Comparison of ENCODE assay signal across 28 cellular contexts in genomic region chr6:168915242-168915641, GRCh38.
"Had no signal": no experiment of that assay in that cellular context is flagged by ENCODE, and none has a peak within 500 bp of the region (broad histone marks: within the 10 kb centered on the region; RNA-seq: fewer than 3 reads in every experiment).

No MANE protein-coding gene starts in this region.

- H3K9me3 Mint-ChIP-seq: activated B cell treated with CpG ODN at 0.5 μM for 24 hours; activated CD4-positive, alpha-beta memory T cell treated with anti-CD3 and anti-CD28 coated beads for 36 hours; activated CD4-positive, alpha-beta T cell treated with anti-CD3 and anti-CD28 coated beads, Interleukin-2, amount 10 ng/mL, durations not matched to agents 24 days and 14 days; activated naive CD4-positive, alpha-beta T cell treated with anti-CD3 and anti-CD28 coated beads for 36 hours; activated T-helper 17 cell treated with anti-CD3 and anti-CD28 coated beads, Interleukin-2, amount 50 U/mL, for 72 hours; IgD-negative memory B cell; T-cell had no signal

- DNase-seq: activated B cell treated with CpG ODN at 0.5 μM for 24 hours; activated CD4-positive, alpha-beta memory T cell treated with anti-CD3 and anti-CD28 coated beads for 36 hours; activated CD4-positive, alpha-beta T cell treated with anti-CD3 and anti-CD28 coated beads for 1 hour; activated CD4-positive, alpha-beta T cell treated with anti-CD3 and anti-CD28 coated beads, Interleukin-2, amount 10 ng/mL, durations not matched to agents 24 days and 14 days; activated CD8-positive, alpha-beta memory T cell treated with anti-CD3 and anti-CD28 coated beads for 24 hours; activated gamma-delta T cell; activated naive CD4-positive, alpha-beta T cell treated with anti-CD3 and anti-CD28 coated beads for 36 hours; activated T-cell treated with anti-CD3 and anti-CD28 coated beads, Interleukin-2, amount 50 U/mL, for 48 hours; amygdala; KG1; NCI-H1092; NCI-H1417 treated with DMSO at 0.1 percent for 48 hours; NCI-H1694 treated with DMSO at 0.1 percent for 48 hours; NCI-H2029 treated with DMSO at 0.1 percent for 48 hours; NCI-H69; NK-92 treated with Interleukin-12 subunit alpha and Interleukin-12 subunit beta, amount 100 ng/mL, for 24 hours; OCI-M1; RPMI8226; T-cell; T-helper 2 cell; T1000 had no signal

- H3K27ac Mint-ChIP-seq: activated B cell treated with CpG ODN at 0.5 μM for 24 hours; activated CD4-positive, alpha-beta memory T cell treated with anti-CD3 and anti-CD28 coated beads for 36 hours; activated CD4-positive, alpha-beta T cell treated with anti-CD3 and anti-CD28 coated beads, Interleukin-2, amount 10 ng/mL, durations not matched to agents 24 days and 14 days; activated naive CD4-positive, alpha-beta T cell treated with anti-CD3 and anti-CD28 coated beads for 36 hours; activated naive CD8-positive, alpha-beta T cell; activated T-helper 17 cell treated with anti-CD3 and anti-CD28 coated beads, Interleukin-2, amount 50 U/mL, for 72 hours; T-cell had no signal

- H3K4me1 Mint-ChIP-seq: activated B cell treated with CpG ODN at 0.5 μM for 24 hours; activated CD4-positive, alpha-beta T cell treated with anti-CD3 and anti-CD28 coated beads, Interleukin-2, amount 10 ng/mL, durations not matched to agents 24 days and 14 days; IgD-negative memory B cell; T-cell had no signal

- H3K36me3 Mint-ChIP-seq: activated CD4-positive, alpha-beta memory T cell treated with anti-CD3 and anti-CD28 coated beads for 36 hours; activated naive CD8-positive, alpha-beta T cell; brain; T-cell had no signal

- H3K4me3 ChIP-seq: SJSA1 had no signal

- H3K27me3 ChIP-seq: SJSA1 had no signal

- H3K9me3 ChIP-seq: SJSA1 had no signal

- H3K4me1 ChIP-seq: SJSA1 had no signal

- H3K36me3 ChIP-seq: SJSA1 had no signal

- ATAC-seq: activated T-helper 17 cell treated with anti-CD3 and anti-CD28 coated beads, Interleukin-2, amount 50 U/mL, for 72 hours; Panc1; Right ventricle myocardium inferior; T-cell had no signal

- H3K27ac ChIP-seq: SJSA1 had no signal

- H3K4me3 Mint-ChIP-seq: activated B cell treated with CpG ODN at 0.5 μM for 24 hours; activated CD4-positive, alpha-beta memory T cell treated with anti-CD3 and anti-CD28 coated beads for 36 hours; activated CD4-positive, alpha-beta T cell treated with anti-CD3 and anti-CD28 coated beads, Interleukin-2, amount 10 ng/mL, durations not matched to agents 24 days and 14 days; activated naive CD4-positive, alpha-beta T cell treated with anti-CD3 and anti-CD28 coated beads for 36 hours; activated naive CD8-positive, alpha-beta T cell; activated T-helper 17 cell treated with anti-CD3 and anti-CD28 coated beads, Interleukin-2, amount 50 U/mL, for 72 hours; IgD-negative memory B cell; T-cell had no signal

- H3K27me3 Mint-ChIP-seq: activated B cell treated with CpG ODN at 0.5 μM for 24 hours; activated CD4-positive, alpha-beta memory T cell treated with anti-CD3 and anti-CD28 coated beads for 36 hours; activated naive CD8-positive, alpha-beta T cell; IgD-negative memory B cell had no signal
